ENCODE assay signal across 10 cellular contexts in genomic region chr1:113860891-113861290, GRCh38. TPM values are rescaled to one million over a fixed set of nuclear protein-coding genes. Genes with fewer than 3 reads are reported as not detected.
A peak's percentile ranks its signal among the peaks of the same experiment; 100 is the strongest.
DNase-seq lines count a peak whose midpoint lies in the region; ATAC-seq, FAIRE-seq and TF ChIP-seq lines count a peak whose summit lies in the region.
"Had no signal": no experiment of that assay in that cellular context is flagged by ENCODE, and none has a peak within 500 bp of the region (broad histone marks: within the 10 kb centered on the region; RNA-seq: fewer than 3 reads in every experiment).

No MANE protein-coding gene starts in this region.

- H3K9ac ChIP-seq in keratinocyte (ENCODE audit: control insufficient read depth, extremely low read depth, insufficient read depth, low read length): no peak overlapping the region

- ATAC-seq in activated naive CD8-positive, alpha-beta T cell treated with anti-CD3 and anti-CD28 coated beads, Interleukin-2, amount 50 U/mL, for 24 hours: no peak

- TF ChIP-seq CTCF in keratinocyte (optimal IDR thresholded peaks at IDR 0.05 in 1 of 3, IDR thresholded peaks at IDR 0.05 in 1 of 3, conservative IDR thresholded peaks at IDR 0.05 in 1 of 3; ENCODE audit: extremely low read depth in 1 of 3, insufficient read depth in 2 of 3, low read length in 3 of 3) (no peak), glutamatergic neuron (IDR thresholded peaks at IDR 0.05; ENCODE audit: partially characterized antibody, unreplicated experiment) (no peak)

- no peaks in the 10 kb centered on the region for H3K9me3 ChIP-seq in keratinocyte (ENCODE audit: control insufficient read depth, low read depth, low read length)
- H3K9me3 ChIP-seq: left ventricle myocardium inferior had no signal

- H3K9me3 Mint-ChIP-seq in activated naive CD8-positive, alpha-beta T cell treated with anti-CD3 and anti-CD28 coated beads, Interleukin-2, amount 50 U/mL, for 24 hours: no peaks in the 10 kb centered on the region
- no peaks in the 10 kb centered on the region for H3K9me3 Mint-ChIP-seq in glutamatergic neuron (ENCODE audit: unreplicated experiment)

- H3K36me3 ChIP-seq in keratinocyte (ENCODE audit: control insufficient read depth in 2 of 2, extremely low read depth in 1 of 2, insufficient read depth in 2 of 2, low read length in 2 of 2): no peaks in the 10 kb centered on the region
- H3K36me3 ChIP-seq: left ventricle myocardium inferior had no signal

- H3K27me3 Mint-ChIP-seq in activated naive CD8-positive, alpha-beta T cell treated with anti-CD3 and anti-CD28 coated beads, Interleukin-2, amount 50 U/mL, for 24 hours: no peaks in the 10 kb centered on the region
- peaks cover 7% of the 10 kb centered on the region for H3K27me3 Mint-ChIP-seq in glutamatergic neuron (ENCODE audit: unreplicated experiment)

- no peaks in the 10 kb centered on the region for H3K27me3 ChIP-seq in keratinocyte (ENCODE audit: control insufficient read depth, extremely low read depth, insufficient read depth, low read length)

- H3K27ac Mint-ChIP-seq in activated naive CD8-positive, alpha-beta T cell treated with anti-CD3 and anti-CD28 coated beads, Interleukin-2, amount 50 U/mL, for 24 hours: peak overlapping the region; percentile 57
- no peak overlapping the region for H3K27ac Mint-ChIP-seq in glutamatergic neuron (ENCODE audit: unreplicated experiment)

- H3K4me1 Mint-ChIP-seq in activated naive CD8-positive, alpha-beta T cell treated with anti-CD3 and anti-CD28 coated beads, Interleukin-2, amount 50 U/mL, for 24 hours: peaks cover 56% of the 10 kb centered on the region
- H3K4me1 Mint-ChIP-seq in glutamatergic neuron (ENCODE audit: low read depth, unreplicated experiment): no peaks in the 10 kb centered on the region

- no peak overlapping the region for H3K4me3 ChIP-seq in keratinocyte (ENCODE audit: control insufficient read depth in 2 of 3, extremely low read depth in 1 of 3, insufficient read depth in 2 of 3, low read depth in 1 of 3, low read length in 3 of 3)
- H3K4me3 ChIP-seq: left ventricle myocardium inferior had no signal

- no peaks in the 10 kb centered on the region for H3K79me2 ChIP-seq in keratinocyte (ENCODE audit: control insufficient read depth, insufficient read depth, low read length)

- H3K4me2 ChIP-seq in keratinocyte (ENCODE audit: control insufficient read depth, extremely low read depth, insufficient read depth, low read depth, low read length): peak overlapping the region; percentile 69

- H3K4me1 ChIP-seq in keratinocyte (ENCODE audit: control insufficient read depth, extremely low read depth, insufficient read depth, low read length): peaks cover 28% of the 10 kb centered on the region
- H3K4me1 ChIP-seq: left ventricle myocardium inferior had no signal

- peak overlapping the region; percentile 79 for H2AFZ ChIP-seq in keratinocyte (ENCODE audit: control insufficient read depth, low read length)

- peak overlapping the region; percentile 5 for H3K27ac ChIP-seq in keratinocyte (ENCODE audit: control insufficient read depth, insufficient read depth, low read length)
- H3K27ac ChIP-seq: left ventricle myocardium inferior had no signal

- H3K9me1 ChIP-seq in keratinocyte (ENCODE audit: control insufficient read depth, extremely low read depth, insufficient read depth, low read length): no peaks in the 10 kb centered on the region

- peaks cover 74% of the 10 kb centered on the region for H3K36me3 Mint-ChIP-seq in activated naive CD8-positive, alpha-beta T cell treated with anti-CD3 and anti-CD28 coated beads, Interleukin-2, amount 50 U/mL, for 24 hours (ENCODE audit: low read depth)
- no peaks in the 10 kb centered on the region for H3K36me3 Mint-ChIP-seq in glutamatergic neuron (ENCODE audit: unreplicated experiment)

- DNase-seq in AG20443 (ENCODE audit: low spot score) (peak; percentile 45), HS-5 (ENCODE audit: low read depth) (peak; percentile 61), keratinocyte (ENCODE audit: low read depth, low spot score) (no peak), NCI-H524 treated with DMSO at 0.1 percent for 48 hours (lab: John Stamatoyannopoulos, UW) (no peak), glutamatergic neuron (no peak)
- DNase-seq in activated naive CD8-positive, alpha-beta T cell treated with anti-CD3 and anti-CD28 coated beads, Interleukin-2, amount 50 U/mL, for 24 hours: no peak
- DNase-seq in activated CD4-positive, CD25-positive, alpha-beta regulatory T cell (lab: John Stamatoyannopoulos, UW): no peak
- no peak for DNase-seq in activated naive CD4-positive, alpha-beta T cell (lab: John Stamatoyannopoulos, UW)
- DNase-seq: left ventricle myocardium inferior, NCI-H187 had no signal

- dilution Hi-C loops in keratinocyte (cut with MboI; ENCODE audit: extremely low pct_ligation_motif_present, low sequenced_read_pairs): no loop called here

- no peak overlapping the region for H3K4me3 Mint-ChIP-seq in activated naive CD8-positive, alpha-beta T cell treated with anti-CD3 and anti-CD28 coated beads, Interleukin-2, amount 50 U/mL, for 24 hours
- no peak overlapping the region for H3K4me3 Mint-ChIP-seq in glutamatergic neuron (ENCODE audit: unreplicated experiment)

- H4K20me1 ChIP-seq in keratinocyte (ENCODE audit: control insufficient read depth, extremely low read depth, insufficient read depth, low read length): no peaks in the 10 kb centered on the region

- no peak for FAIRE-seq in keratinocyte (lab: Jason Lieb, UNC)

RNA-seq across cellular contexts. Expression of gene PTPN22, which starts 10.6 kb away (rescaled TPM):
- 0.07 to 0.39 TPM (median 0.23 TPM) in 3 replicates for polyA plus RNA-seq in keratinocyte
- polyA plus RNA-seq in keratinocyte (2011; ENCODE audit: low read depth): not detected
- polyA plus RNA-seq in keratinocyte (2011; cell fraction: cytosol; rRNA removed): 0.09 and 0.13 TPM in 2 replicates
- 0.20 and 0.27 TPM in 2 replicates for polyA plus RNA-seq in keratinocyte (2011; cell fraction: nucleus; rRNA removed)
- 0.17 TPM in 1 of 2 replicates, not detected in the other for polyA plus RNA-seq in keratinocyte (2012; ENCODE audit: low replicate concordance)
- polyA minus RNA-seq in keratinocyte: 0.26 to 0.43 TPM in 2 of 3 replicates, not detected in the other
- polyA minus RNA-seq in keratinocyte (2011; cell fraction: cytosol; rRNA and poly(A)+ RNA removed): not detected
- 0.63 TPM in 1 of 2 replicates, not detected in the other for polyA minus RNA-seq in keratinocyte (2011; cell fraction: nucleus; rRNA and poly(A)+ RNA removed)
- not detected for total RNA-seq in glutamatergic neuron (ENCODE audit: unreplicated experiment)

RNA-seq across cellular contexts. Expression of gene BCL2L15, which starts 26.5 kb away (rescaled TPM):
- polyA plus RNA-seq in keratinocyte: 0.03 to 0.09 TPM (median 0.08 TPM) in 3 replicates
- polyA plus RNA-seq in keratinocyte (2011; ENCODE audit: low read depth): not detected
- polyA plus RNA-seq in keratinocyte (2011; cell fraction: cytosol; rRNA removed): 0.02 and 0.03 TPM in 2 replicates
- polyA plus RNA-seq in keratinocyte (2011; cell fraction: nucleus; rRNA removed): 0.15 and 0.17 TPM in 2 replicates
- 0.16 TPM in 1 of 2 replicates, not detected in the other for polyA plus RNA-seq in keratinocyte (2012; ENCODE audit: low replicate concordance)
- 0.07 to 0.83 TPM in 2 of 3 replicates, not detected in the other for polyA minus RNA-seq in keratinocyte
- not detected for polyA minus RNA-seq in keratinocyte (2011; cell fraction: cytosol; rRNA and poly(A)+ RNA removed)
- polyA minus RNA-seq in keratinocyte (2011; cell fraction: nucleus; rRNA and poly(A)+ RNA removed): not detected in 2 replicates
- total RNA-seq in glutamatergic neuron (ENCODE audit: unreplicated experiment): 1.8 TPM
- total RNA-seq: left ventricle myocardium inferior had no signal

RNA-seq across cellular contexts. Expression of gene AP4B1, which starts 43.7 kb away (rescaled TPM):
- 11.6 to 16.9 TPM (median 16.5 TPM) in 3 replicates for polyA plus RNA-seq in keratinocyte
- polyA plus RNA-seq in keratinocyte (2011; ENCODE audit: low read depth): 11.1 TPM
- polyA plus RNA-seq in keratinocyte (2011; cell fraction: cytosol; rRNA removed): 6.6 and 9.4 TPM in 2 replicates
- polyA plus RNA-seq in keratinocyte (2011; cell fraction: nucleus; rRNA removed): 31.4 and 37.8 TPM in 2 replicates
- polyA plus RNA-seq in keratinocyte (2012; ENCODE audit: low replicate concordance): 6.0 and 11.6 TPM in 2 replicates
- polyA minus RNA-seq in keratinocyte: 8.7 to 20.2 TPM (median 15.6 TPM) in 3 replicates
- polyA minus RNA-seq in keratinocyte (2011; cell fraction: cytosol; rRNA and poly(A)+ RNA removed): 10.7 TPM
- 9.3 and 16.5 TPM in 2 replicates for polyA minus RNA-seq in keratinocyte (2011; cell fraction: nucleus; rRNA and poly(A)+ RNA removed)
- 31.1 TPM for total RNA-seq in glutamatergic neuron (ENCODE audit: unreplicated experiment)

RNA-seq across cellular contexts. Expression of gene DCLRE1B, which starts 44.2 kb away (rescaled TPM):
- 4.8 to 6.4 TPM (median 5.4 TPM) in 3 replicates for polyA plus RNA-seq in keratinocyte
- polyA plus RNA-seq in keratinocyte (2011; ENCODE audit: low read depth): 0.70 TPM
- polyA plus RNA-seq in keratinocyte (2011; cell fraction: cytosol; rRNA removed): 4.8 and 4.9 TPM in 2 replicates
- 4.5 and 5.0 TPM in 2 replicates for polyA plus RNA-seq in keratinocyte (2011; cell fraction: nucleus; rRNA removed)
- polyA plus RNA-seq in keratinocyte (2012; ENCODE audit: low replicate concordance): 2.8 and 8.3 TPM in 2 replicates
- 5.8 to 11.7 TPM (median 6.4 TPM) in 3 replicates for polyA minus RNA-seq in keratinocyte
- polyA minus RNA-seq in keratinocyte (2011; cell fraction: cytosol; rRNA and poly(A)+ RNA removed): 2.9 TPM
- 3.1 and 4.3 TPM in 2 replicates for polyA minus RNA-seq in keratinocyte (2011; cell fraction: nucleus; rRNA and poly(A)+ RNA removed)
- total RNA-seq in glutamatergic neuron (ENCODE audit: unreplicated experiment): 6.1 TPM

RNA-seq across cellular contexts. Expression of gene RSBN1, which starts 48.6 kb away (rescaled TPM):
- polyA plus RNA-seq in keratinocyte: 7.1 to 10.4 TPM (median 9.5 TPM) in 3 replicates
- 14.3 TPM for polyA plus RNA-seq in keratinocyte (2011; ENCODE audit: low read depth)
- 4.1 and 5.5 TPM in 2 replicates for polyA plus RNA-seq in keratinocyte (2011; cell fraction: cytosol; rRNA removed)
- polyA plus RNA-seq in keratinocyte (2011; cell fraction: nucleus; rRNA removed): 7.8 and 11.9 TPM in 2 replicates
- 7.0 and 7.2 TPM in 2 replicates for polyA plus RNA-seq in keratinocyte (2012; ENCODE audit: low replicate concordance)
- polyA minus RNA-seq in keratinocyte: 2.1 to 56.2 TPM (median 21.1 TPM) in 3 replicates
- 8.4 TPM for polyA minus RNA-seq in keratinocyte (2011; cell fraction: cytosol; rRNA and poly(A)+ RNA removed)
- polyA minus RNA-seq in keratinocyte (2011; cell fraction: nucleus; rRNA and poly(A)+ RNA removed): 16.1 and 30.9 TPM in 2 replicates
- 35.2 TPM for total RNA-seq in glutamatergic neuron (ENCODE audit: unreplicated experiment)

Comparison
In these comparisons a context has a peak if more than half of its experiments do, and no peak if none do; other contexts are left out.
1. DNase-seq: peak in AG20443 (single experiment) and HS-5 (single experiment); none in activated naive CD8-positive, alpha-beta T cell treated with anti-CD3 and anti-CD28 coated beads, Interleukin-2, amount 50 U/mL, for 24 hours (single experiment), keratinocyte (single experiment), activated CD4-positive, CD25-positive, alpha-beta regulatory T cell (0 of 4), NCI-H524 treated with DMSO at 0.1 percent for 48 hours (single experiment), glutamatergic neuron (single experiment) and activated naive CD4-positive, alpha-beta T cell (0 of 4).